In the genomic region with DNA sequence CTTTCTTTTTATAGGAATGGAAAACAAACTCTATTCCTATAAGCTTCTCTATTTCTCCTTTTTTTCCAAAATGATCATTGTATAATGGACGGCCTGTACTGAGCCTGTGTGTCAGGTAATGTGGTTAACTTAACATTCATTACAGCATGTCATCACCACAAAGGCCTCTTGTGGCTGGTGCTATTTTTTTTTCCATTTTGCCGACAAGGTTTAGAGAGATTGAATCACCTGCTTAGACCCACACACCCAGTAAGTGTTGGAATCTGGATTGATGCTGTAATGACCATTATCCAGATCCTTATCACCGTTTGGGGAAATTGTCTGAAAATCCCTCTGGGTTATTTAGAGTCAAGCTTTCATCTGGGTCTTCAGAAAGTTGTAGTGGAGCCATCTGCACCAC, we compare ENCODE assay signal across 40 cellular contexts. TPM values are rescaled to one million over a fixed set of nuclear protein-coding genes. Genes with fewer than 3 reads are reported as not detected.
"Had no signal": no experiment of that assay in that cellular context is flagged by ENCODE, and none has a peak within 500 bp of the region (broad histone marks: within the 10 kb centered on the region; RNA-seq: fewer than 3 reads in every experiment).

No MANE protein-coding gene starts in this region.

- H3K36me3 Mint-ChIP-seq: activated CD4-positive, alpha-beta memory T cell treated with anti-CD3 and anti-CD28 coated beads for 36 hours; brain; IgD-negative memory B cell had no signal

- DNase-seq: activated B cell treated with CpG ODN at 0.5 μM for 24 hours; activated CD4-positive, alpha-beta memory T cell treated with anti-CD3 and anti-CD28 coated beads for 36 hours; activated CD4-positive, alpha-beta T cell treated with anti-CD3 and anti-CD28 coated beads for 4 hours; activated CD4-positive, alpha-beta T cell treated with anti-CD3 and anti-CD28 coated beads, Interleukin-2, amount 50 U/mL, for 1 hour; activated CD4-positive, CD25-positive, alpha-beta regulatory T cell treated with anti-CD3 and anti-CD28 coated beads, Interleukin-2, amount 50 U/mL, for 72 hours; activated CD8-positive, alpha-beta memory T cell treated with anti-CD3 and anti-CD28 coated beads, Interleukin-2, amount 50 U/mL, for 4 hours; activated effector memory CD4-positive, alpha-beta T cell treated with anti-CD3 and anti-CD28 coated beads, Interleukin-2, amount 50 U/mL, for 16 hours; activated naive CD4-positive, alpha-beta T cell; activated naive CD4-positive, alpha-beta T cell treated with anti-CD3 and anti-CD28 coated beads, Interleukin-2, amount 50 U/mL, for 16 hours; activated naive CD8-positive, alpha-beta T cell treated with anti-CD3 and anti-CD28 coated beads, Interleukin-2, amount 10 ng/mL, durations not matched to agents 7 days and 5 days; activated T-cell treated with anti-CD3 and anti-CD28 coated beads for 4 hours; activated T-cell treated with anti-CD3 and anti-CD28 coated beads, Interleukin-2, amount 50 U/mL, for 4 hours; adrenal gland; central memory CD4-positive, alpha-beta T cell; Karpas-422; KBM-7; MG63; NCI-H1048; NCI-H1105 treated with DMSO at 0.1 percent for 48 hours; NCI-H1436; NCI-H1694 treated with DMSO at 0.1 percent for 48 hours; NCI-H2029 treated with DMSO at 0.1 percent for 48 hours; NCI-H2107; NCI-H2171; NCI-H510A; NCI-H526; NCI-H748 treated with DMSO at 0.1 percent for 48 hours; NK-92 treated with Interleukin-12 subunit alpha and Interleukin-12 subunit beta, amount 100 ng/mL, for 24 hours; PC-3; Peyer's patch; RPMI8226; SIG-M5; T-helper 1 cell; T-helper 2 cell; T-helper 9 cell had no signal

- H3K36me3 ChIP-seq: adrenal gland, MG63, Peyer's patch had no signal

- H3K9me3 ChIP-seq: adrenal gland, MG63, Peyer's patch had no signal

- H3K9me3 Mint-ChIP-seq: activated T-cell treated with anti-CD3 and anti-CD28 coated beads, Interleukin-2, amount 50 U/mL, for 4 hours had no signal

- H3K27me3 ChIP-seq: adrenal gland, MG63, Peyer's patch had no signal

- H3K27ac Mint-ChIP-seq: activated B cell treated with CpG ODN at 0.5 μM for 24 hours; activated CD4-positive, alpha-beta memory T cell treated with anti-CD3 and anti-CD28 coated beads for 36 hours; activated naive CD8-positive, alpha-beta T cell treated with anti-CD3 and anti-CD28 coated beads, Interleukin-2, amount 10 ng/mL, durations not matched to agents 7 days and 5 days; activated T-helper 17 cell treated with anti-CD3 and anti-CD28 coated beads, Interleukin-2, amount 50 U/mL, for 72 hours; brain; IgD-negative memory B cell had no signal

- H3K4me1 Mint-ChIP-seq: activated B cell treated with CpG ODN at 0.5 μM for 24 hours; activated T-helper 17 cell treated with anti-CD3 and anti-CD28 coated beads, Interleukin-2, amount 50 U/mL, for 72 hours; IgD-negative memory B cell had no signal

- H3K4me3 ChIP-seq: adrenal gland, MG63, Peyer's patch had no signal

- H3K27ac ChIP-seq: adrenal gland, Peyer's patch, VCaP had no signal

- H3K4me1 ChIP-seq: adrenal gland, Peyer's patch had no signal

- ATAC-seq: activated T-cell treated with anti-CD3 and anti-CD28 coated beads, Interleukin-2, amount 50 U/mL, for 4 hours; activated T-helper 17 cell treated with anti-CD3 and anti-CD28 coated beads, Interleukin-2, amount 50 U/mL, for 72 hours; PC-3; SK-N-SH treated with all-trans-retinoic acid at 6 μM for 48 hours had no signal

- H3K4me3 Mint-ChIP-seq: activated B cell treated with CpG ODN at 0.5 μM for 24 hours; activated CD4-positive, alpha-beta memory T cell treated with anti-CD3 and anti-CD28 coated beads for 36 hours; activated naive CD8-positive, alpha-beta T cell treated with anti-CD3 and anti-CD28 coated beads, Interleukin-2, amount 10 ng/mL, durations not matched to agents 7 days and 5 days; activated T-cell treated with anti-CD3 and anti-CD28 coated beads, Interleukin-2, amount 50 U/mL, for 4 hours; activated T-helper 17 cell treated with anti-CD3 and anti-CD28 coated beads, Interleukin-2, amount 50 U/mL, for 72 hours; brain; IgD-negative memory B cell had no signal

RNA-seq across cellular contexts. Expression of gene AKR1B15, which starts 18.5 kb away (rescaled TPM):
- total RNA-seq: activated B cell treated with CpG ODN at 0.5 μM for 24 hours; activated CD4-positive, alpha-beta memory T cell treated with anti-CD3 and anti-CD28 coated beads for 36 hours; activated naive CD8-positive, alpha-beta T cell treated with anti-CD3 and anti-CD28 coated beads, Interleukin-2, amount 10 ng/mL, durations not matched to agents 7 days and 5 days; activated T-cell treated with anti-CD3 and anti-CD28 coated beads, Interleukin-2, amount 50 U/mL, for 4 hours; activated T-helper 17 cell treated with anti-CD3 and anti-CD28 coated beads, Interleukin-2, amount 50 U/mL, for 72 hours had no signal
- polyA plus RNA-seq: IgD-negative memory B cell had no signal

RNA-seq across cellular contexts. Expression of gene AKR1B10, which starts 40.0 kb away (rescaled TPM):
- total RNA-seq: activated B cell treated with CpG ODN at 0.5 μM for 24 hours; activated CD4-positive, alpha-beta memory T cell treated with anti-CD3 and anti-CD28 coated beads for 36 hours; activated naive CD8-positive, alpha-beta T cell treated with anti-CD3 and anti-CD28 coated beads, Interleukin-2, amount 10 ng/mL, durations not matched to agents 7 days and 5 days; activated T-helper 17 cell treated with anti-CD3 and anti-CD28 coated beads, Interleukin-2, amount 50 U/mL, for 72 hours had no signal
- polyA plus RNA-seq: IgD-negative memory B cell had no signal
